In genomic region chr4:7854211-7854610, GRCh38 we compare ENCODE assay signal across 15 cellular contexts.
DNase-seq lines count a peak whose midpoint lies in the region; ATAC-seq and TF ChIP-seq lines count a peak whose summit lies in the region.
"Had no signal": no experiment of that assay in that cellular context is flagged by ENCODE, and none has a peak within 500 bp of the region (broad histone marks: within the 10 kb centered on the region; RNA-seq: fewer than 3 reads in every experiment).

No MANE protein-coding gene starts in this region.

- peaks cover 9% of the 10 kb centered on the region for H3K36me3 Mint-ChIP-seq in CD4-positive, CD25-positive, alpha-beta regulatory T cell
- peaks cover 7% of the 10 kb centered on the region for H3K36me3 Mint-ChIP-seq in CD8-positive, alpha-beta T cell
- peaks cover 12% of the 10 kb centered on the region for H3K36me3 Mint-ChIP-seq in activated naive CD8-positive, alpha-beta T cell treated with anti-CD3 and anti-CD28 coated beads, Interleukin-2, amount 10 ng/mL, durations not matched to agents 7 days and 5 days
- H3K36me3 Mint-ChIP-seq in naive thymus-derived CD4-positive, alpha-beta T cell, result peaks cover 0 to 49% (median 23%) of the 10 kb centered on the region in 5 donors
- peaks cover 34% of the 10 kb centered on the region for H3K36me3 Mint-ChIP-seq in osteocyte (ENCODE audit: unreplicated experiment)

- H3K27me3 ChIP-seq in CD4-positive, CD25-positive, alpha-beta regulatory T cell (ENCODE audit: control insufficient read depth, insufficient read depth, low read length), result no peaks in the 10 kb centered on the region
- no peaks in the 10 kb centered on the region for H3K27me3 ChIP-seq in CD8-positive, alpha-beta T cell (ENCODE audit: insufficient read depth, low read length)
- H3K27me3 ChIP-seq in naive thymus-derived CD4-positive, alpha-beta T cell (ENCODE audit: control insufficient read depth in 2 of 2, insufficient read depth in 2 of 2, low read length in 2 of 2), result no peaks in the 10 kb centered on the region
- H3K27me3 ChIP-seq in vagina, result no peaks in the 10 kb centered on the region

- TF ChIP-seq CTCF in CD8-positive, alpha-beta T cell (IDR thresholded peaks at IDR 0.05), result no peak
- TF ChIP-seq CTCF in vagina (IDR thresholded peaks at IDR 0.05), result no peak
- TF ChIP-seq CTCF in osteocyte (IDR thresholded peaks at IDR 0.05), result no peak

- H3K4me3 Mint-ChIP-seq in CD4-positive, CD25-positive, alpha-beta regulatory T cell, result peak overlapping the region in 3 of 4 donors; percentile 62 to 82 (median 62)
- peak overlapping the region; percentile 60 for H3K4me3 Mint-ChIP-seq in CD8-positive, alpha-beta T cell
- peak overlapping the region; percentile 69 for H3K4me3 Mint-ChIP-seq in activated naive CD8-positive, alpha-beta T cell treated with anti-CD3 and anti-CD28 coated beads, Interleukin-2, amount 10 ng/mL, durations not matched to agents 7 days and 5 days
- peak overlapping the region in 7 of 10 donors; percentile 61 to 77 (median 73) for H3K4me3 Mint-ChIP-seq in naive thymus-derived CD4-positive, alpha-beta T cell
- H3K4me3 Mint-ChIP-seq in osteocyte (ENCODE audit: unreplicated experiment), result no peak overlapping the region
- H3K4me3 Mint-ChIP-seq: IgD-negative memory B cell, WTC11 had no signal

- peaks cover 7 to 81% (median 35%) of the 10 kb centered on the region in 4 donors for H3K4me1 Mint-ChIP-seq in CD4-positive, CD25-positive, alpha-beta regulatory T cell
- peaks cover 67% of the 10 kb centered on the region for H3K4me1 Mint-ChIP-seq in CD8-positive, alpha-beta T cell (ENCODE audit: low read depth)
- peaks cover 37% of the 10 kb centered on the region for H3K4me1 Mint-ChIP-seq in activated naive CD8-positive, alpha-beta T cell treated with anti-CD3 and anti-CD28 coated beads, Interleukin-2, amount 10 ng/mL, durations not matched to agents 7 days and 5 days
- H3K4me1 Mint-ChIP-seq in naive thymus-derived CD4-positive, alpha-beta T cell, result peaks cover 35 to 98% (median 92%) of the 10 kb centered on the region in 7 donors
- peaks cover 40% of the 10 kb centered on the region for H3K4me1 Mint-ChIP-seq in osteocyte (ENCODE audit: unreplicated experiment)
- H3K4me1 Mint-ChIP-seq: IgD-negative memory B cell had no signal

- POLR2A ChIA-PET in CD8-positive, alpha-beta T cell (lab: Charles Lee), result interaction anchor here (1.2 to 2.1 kb wide), 3 partner anchors 10 to 85 kb away, joined by 3 to 13 read pairs (median 8); partner anchors contain the start of gene AFAP1
- POLR2A ChIA-PET in activated naive CD8-positive, alpha-beta T cell treated with anti-CD3 and anti-CD28 coated beads, Interleukin-2, amount 10 ng/mL, durations not matched to agents 7 days and 5 days (lab: Charles Lee), result interaction anchor here (1.1 to 2.7 kb wide), 5 partner anchors 10 to 33 kb away, joined by 3 to 11 read pairs (median 6); no protein-coding TSS in a partner anchor
- POLR2A ChIA-PET in naive thymus-derived CD4-positive, alpha-beta T cell (lab: Charles Lee), result interaction anchor here (0.5 to 2.5 kb wide), 7 partner anchors 9 to 84 kb away, joined by 3 to 24 read pairs (median 3); partner anchors contain the start of gene AFAP1

- peak overlapping the region; percentile 92 to 98 (median 93) for H3K27ac Mint-ChIP-seq in CD4-positive, CD25-positive, alpha-beta regulatory T cell
- H3K27ac Mint-ChIP-seq in CD8-positive, alpha-beta T cell, result peak overlapping the region; percentile 91
- peak overlapping the region; percentile 94 for H3K27ac Mint-ChIP-seq in activated naive CD8-positive, alpha-beta T cell treated with anti-CD3 and anti-CD28 coated beads, Interleukin-2, amount 10 ng/mL, durations not matched to agents 7 days and 5 days
- peak overlapping the region; percentile 90 to 98 (median 94) for H3K27ac Mint-ChIP-seq in naive thymus-derived CD4-positive, alpha-beta T cell
- no peak overlapping the region for H3K27ac Mint-ChIP-seq in osteocyte (ENCODE audit: unreplicated experiment)
- H3K27ac Mint-ChIP-seq: IgD-negative memory B cell had no signal

- CTCF ChIA-PET in CD8-positive, alpha-beta T cell (lab: Charles Lee), result interaction anchor here (0.9 to 1.5 kb wide), 2 partner anchors 9 to 10 kb away, joined by 3 to 8 read pairs; no protein-coding TSS in a partner anchor
- CTCF ChIA-PET in naive thymus-derived CD4-positive, alpha-beta T cell (lab: Charles Lee), result interaction anchor here (1.4 kb wide), 2 partner anchors 10 to 83 kb away, joined by 6 to 7 read pairs; no protein-coding TSS in a partner anchor

- no peaks in the 10 kb centered on the region for H3K36me3 ChIP-seq in CD4-positive, CD25-positive, alpha-beta regulatory T cell (ENCODE audit: control insufficient read depth, insufficient read depth, low read length)
- H3K36me3 ChIP-seq in CD8-positive, alpha-beta T cell (ENCODE audit: insufficient read depth, low read length), result no peaks in the 10 kb centered on the region
- no peaks in the 10 kb centered on the region for H3K36me3 ChIP-seq in naive thymus-derived CD4-positive, alpha-beta T cell (ENCODE audit: control insufficient read depth in 2 of 3, insufficient read depth in 3 of 3, low read length in 3 of 3)
- H3K36me3 ChIP-seq in vagina, result peaks cover 0 to 4% of the 10 kb centered on the region in 2 donors

- no peaks in the 10 kb centered on the region for H3K9me3 Mint-ChIP-seq in CD4-positive, CD25-positive, alpha-beta regulatory T cell
- H3K9me3 Mint-ChIP-seq in CD8-positive, alpha-beta T cell, result no peaks in the 10 kb centered on the region
- no peaks in the 10 kb centered on the region for H3K9me3 Mint-ChIP-seq in activated naive CD8-positive, alpha-beta T cell treated with anti-CD3 and anti-CD28 coated beads, Interleukin-2, amount 10 ng/mL, durations not matched to agents 7 days and 5 days
- H3K9me3 Mint-ChIP-seq in naive thymus-derived CD4-positive, alpha-beta T cell, result no peaks in the 10 kb centered on the region
- H3K9me3 Mint-ChIP-seq in osteocyte (ENCODE audit: unreplicated experiment), result no peaks in the 10 kb centered on the region
- H3K9me3 Mint-ChIP-seq: WTC11 had no signal

- H3K27ac ChIP-seq in CD4-positive, CD25-positive, alpha-beta regulatory T cell (ENCODE audit: insufficient read depth, low read length, poor library complexity, severe bottlenecking), result peak overlapping the region; percentile 75
- H3K27ac ChIP-seq in CD8-positive, alpha-beta T cell (ENCODE audit: low read depth, low read length), result peak overlapping the region; percentile 55
- peak overlapping the region; percentile 68 for H3K27ac ChIP-seq in naive thymus-derived CD4-positive, alpha-beta T cell (ENCODE audit: low read depth, low read length)
- no peak overlapping the region for H3K27ac ChIP-seq in vagina

- ATAC-seq in CD4-positive, CD25-positive, alpha-beta regulatory T cell (ENCODE audit: low read depth in 2 of 2), result no peak
- no peak for ATAC-seq in CD8-positive, alpha-beta T cell
- ATAC-seq in activated naive CD8-positive, alpha-beta T cell treated with anti-CD3 and anti-CD28 coated beads, Interleukin-2, amount 10 ng/mL, durations not matched to agents 7 days and 5 days (ENCODE audit: low read depth), result no peak
- no peak for ATAC-seq in naive thymus-derived CD4-positive, alpha-beta T cell
- ATAC-seq in GM19455 (IDR thresholded peaks at IDR 0.05; ENCODE audit: unreplicated experiment), result no peak
- ATAC-seq: Right ventricle myocardium inferior, WTC11 had no signal

- H3K4me3 ChIP-seq in CD4-positive, CD25-positive, alpha-beta regulatory T cell (ENCODE audit: low read depth, low read length), result peak overlapping the region; percentile 60
- H3K4me3 ChIP-seq in CD8-positive, alpha-beta T cell (ENCODE audit: low read depth, low read length), result no peak overlapping the region
- peak overlapping the region; percentile 2 for H3K4me3 ChIP-seq in naive thymus-derived CD4-positive, alpha-beta T cell (ENCODE audit: low read length)
- no peak overlapping the region for H3K4me3 ChIP-seq in vagina

- peaks cover 13% of the 10 kb centered on the region for H3K27me3 Mint-ChIP-seq in CD4-positive, CD25-positive, alpha-beta regulatory T cell
- H3K27me3 Mint-ChIP-seq in CD8-positive, alpha-beta T cell (ENCODE audit: low read depth), result no peaks in the 10 kb centered on the region
- H3K27me3 Mint-ChIP-seq in activated naive CD8-positive, alpha-beta T cell treated with anti-CD3 and anti-CD28 coated beads, Interleukin-2, amount 10 ng/mL, durations not matched to agents 7 days and 5 days, result no peaks in the 10 kb centered on the region
- H3K27me3 Mint-ChIP-seq in naive thymus-derived CD4-positive, alpha-beta T cell, result no peaks in the 10 kb centered on the region
- no peaks in the 10 kb centered on the region for H3K27me3 Mint-ChIP-seq in osteocyte (ENCODE audit: unreplicated experiment)

- H3K4me1 ChIP-seq in CD4-positive, CD25-positive, alpha-beta regulatory T cell (ENCODE audit: control insufficient read depth, insufficient read depth, low read length, poor library complexity, severe bottlenecking), result peaks cover 33% of the 10 kb centered on the region
- H3K4me1 ChIP-seq in CD8-positive, alpha-beta T cell (ENCODE audit: insufficient read depth, low read length), result peaks cover 48% of the 10 kb centered on the region
- H3K4me1 ChIP-seq in naive thymus-derived CD4-positive, alpha-beta T cell (ENCODE audit: control insufficient read depth in 2 of 2, insufficient read depth in 2 of 2, low read length in 2 of 2), result peaks cover 29 to 65% of the 10 kb centered on the region in 2 donors
- H3K4me1 ChIP-seq in vagina, result peaks cover 11% of the 10 kb centered on the region

- no peaks in the 10 kb centered on the region for H3K9me3 ChIP-seq in CD4-positive, CD25-positive, alpha-beta regulatory T cell (ENCODE audit: control insufficient read depth in 2 of 2, low read length in 2 of 2)
- no peaks in the 10 kb centered on the region for H3K9me3 ChIP-seq in CD8-positive, alpha-beta T cell (ENCODE audit: low read length)
- no peaks in the 10 kb centered on the region for H3K9me3 ChIP-seq in naive thymus-derived CD4-positive, alpha-beta T cell (ENCODE audit: control insufficient read depth in 2 of 3, low read length in 3 of 3)
- H3K9me3 ChIP-seq in vagina, result no peaks in the 10 kb centered on the region

- no peak for DNase-seq in CD4-positive, CD25-positive, alpha-beta regulatory T cell
- DNase-seq in CD8-positive, alpha-beta T cell, result no peak
- no peak for DNase-seq in activated naive CD8-positive, alpha-beta T cell treated with anti-CD3 and anti-CD28 coated beads, Interleukin-2, amount 10 ng/mL, durations not matched to agents 7 days and 5 days
- DNase-seq in naive thymus-derived CD4-positive, alpha-beta T cell, result no peak
- DNase-seq in vagina (ENCODE audit: extremely low spot score in 2 of 2), result no peak
- no peak for DNase-seq in osteocyte (ENCODE audit: extremely low spot score, unreplicated experiment)
- DNase-seq: DMS53, foreskin fibroblast, GOT3, left cardiac atrium, NCI-H2029 had no signal

- TF ChIP-seq POLR2A in vagina (IDR thresholded peaks at IDR 0.05), result no peak

- intact Hi-C loops in CD8-positive, alpha-beta T cell (cut with DNase I, micrococcal nuclease), result loop anchor here (2.0 kb wide), 2 partner anchors 23 to 49 kb away; no protein-coding TSS in a partner anchor
- intact Hi-C loops in naive thymus-derived CD4-positive, alpha-beta T cell (cut with micrococcal nuclease), result loop anchor here (2.0 to 10.0 kb wide), 3 partner anchors 15 to 99 kb away; no protein-coding TSS in a partner anchor
- intact Hi-C loops in vagina (cut with DNase I), result no loop called here

Comparison
In these comparisons a context has a peak if more than half of its experiments do, and no peak if none do; other contexts are left out.
1. H3K4me3 ChIP-seq: peak in CD4-positive, CD25-positive, alpha-beta regulatory T cell (single experiment) and naive thymus-derived CD4-positive, alpha-beta T cell (single experiment); none in CD8-positive, alpha-beta T cell (single experiment) and vagina (0 of 2).